8 cellular contexts compared by ENCODE assay signal in the genomic region with DNA sequence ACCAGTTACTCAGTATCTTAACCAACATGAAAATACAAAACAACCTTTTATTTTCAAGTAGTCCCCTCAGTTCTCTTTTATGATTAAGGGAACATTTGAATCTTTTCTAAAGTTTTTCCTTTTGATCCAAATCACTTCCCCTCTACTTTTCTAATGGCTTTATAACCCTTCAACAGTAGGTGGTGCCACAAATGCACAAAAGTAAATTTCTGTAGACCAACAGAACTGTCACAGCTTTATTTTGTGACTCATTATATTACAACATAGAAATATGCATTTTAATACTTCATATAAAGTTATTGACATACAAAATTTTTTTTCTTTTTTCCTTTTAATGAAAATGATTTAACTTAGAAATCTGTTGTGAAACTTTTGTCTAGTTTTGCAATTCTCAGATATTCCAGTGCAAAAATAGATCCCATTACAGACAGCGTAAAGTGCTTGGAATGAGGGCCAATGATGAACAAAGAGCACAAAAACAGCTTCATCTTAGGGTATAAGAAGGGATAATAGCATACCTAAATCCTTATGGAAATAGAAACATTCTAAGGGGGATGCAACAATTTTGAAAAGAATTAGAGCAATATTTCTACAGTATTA. TPM values are rescaled to one million over a fixed set of nuclear protein-coding genes. Genes with fewer than 3 reads are reported as not detected.
DNase-seq lines count a peak whose midpoint lies in the region; ATAC-seq and TF ChIP-seq lines count a peak whose summit lies in the region.

No MANE protein-coding gene starts in this region.

- H4K20me1 ChIP-seq in BLaER1 treated with 17β-estradiol and CSF1 and Interleukin-3, amounts not matched to agents 10 nM and 100 nM, result peaks cover 0 to 98% (median 34%) of the 10 kb centered on the region in 11 experiments; a peak in 19 of 22 replicates
- H4K20me1 ChIP-seq in osteoblast (ENCODE audit: insufficient read depth, low read length), result no peaks in the 10 kb centered on the region

- DNase-seq in NCI-H1105 treated with DMSO at 0.1 percent for 48 hours (lab: John Stamatoyannopoulos, UW) (peak; percentile 18), cerebellar cortex (ENCODE audit: low spot score) (peak; percentile 22), osteoblast (ENCODE audit: insufficient read length, low spot score, missing footprints) (peak; percentile 78), activated T-cell treated with anti-CD3 and anti-CD28 coated beads for 4 hours (no peak), posterior cingulate gyrus (no peak)

- H3K27me3 Mint-ChIP-seq in activated T-helper 17 cell treated with anti-CD3 and anti-CD28 coated beads, Interleukin-2, amount 50 U/mL, for 72 hours, result no peaks in the 10 kb centered on the region

- H3K27ac ChIP-seq in BLaER1 treated with 17β-estradiol and CSF1 and Interleukin-3, amounts not matched to agents 10 nM and 100 nM, result peak overlapping the region; percentile 3 to 93 (median 49); a peak in 17 of 22 replicates
- no peak overlapping the region for H3K27ac ChIP-seq in osteoblast (ENCODE audit: low read depth, low read length)

- peak; percentile 33 for ATAC-seq in GM19463 (IDR thresholded peaks at IDR 0.05; ENCODE audit: unreplicated experiment)
- ATAC-seq in activated T-helper 17 cell treated with anti-CD3 and anti-CD28 coated beads, Interleukin-2, amount 50 U/mL, for 72 hours (replicated peaks), result no peak

- peak overlapping the region in 10 of 11 experiments; percentile 16 to 94 (median 58); a peak in 15 of 22 replicates for H3K4me2 ChIP-seq in BLaER1 treated with 17β-estradiol and CSF1 and Interleukin-3, amounts not matched to agents 10 nM and 100 nM
- no peak overlapping the region for H3K4me2 ChIP-seq in osteoblast (ENCODE audit: insufficient read depth, low read length)

- peaks cover 52 to 100% (median 79%) of the 10 kb centered on the region in 10 experiments for H3K4me1 ChIP-seq in BLaER1 treated with 17β-estradiol and CSF1 and Interleukin-3, amounts not matched to agents 10 nM and 100 nM
- H3K4me1 ChIP-seq in osteoblast (ENCODE audit: insufficient read depth, low read length), result peaks cover 10% of the 10 kb centered on the region

- H2AFZ ChIP-seq in osteoblast (ENCODE audit: low read length), result no peak overlapping the region

- H3K79me2 ChIP-seq in osteoblast (ENCODE audit: insufficient read depth, low read length), result no peaks in the 10 kb centered on the region

- H3K9ac ChIP-seq in BLaER1 treated with 17β-estradiol and CSF1 and Interleukin-3, amounts not matched to agents 10 nM and 100 nM, result peak overlapping the region in 7 of 11 experiments; percentile 20 to 48 (median 30); a peak in 7 of 22 replicates

- intact Hi-C loops in posterior cingulate gyrus (cut with DNase I), result loop anchor here (2.0 to 10.0 kb wide), 2 partner anchors 376 to 634 kb away; no protein-coding TSS in a partner anchor

- peaks cover 22% of the 10 kb centered on the region for H3K36me3 Mint-ChIP-seq in activated T-helper 17 cell treated with anti-CD3 and anti-CD28 coated beads, Interleukin-2, amount 50 U/mL, for 72 hours (ENCODE audit: low read depth)

- H3K9me3 ChIP-seq in BLaER1 treated with 17β-estradiol and CSF1 and Interleukin-3, amounts not matched to agents 10 nM and 100 nM (replicated peaks in 1 of 11), result no peaks in the 10 kb centered on the region
- H3K9me3 ChIP-seq in osteoblast (ENCODE audit: low read depth, low read length), result no peaks in the 10 kb centered on the region

- no peak overlapping the region for H3K4me3 ChIP-seq in BLaER1 treated with 17β-estradiol and CSF1 and Interleukin-3, amounts not matched to agents 10 nM and 100 nM
- H3K4me3 ChIP-seq in osteoblast (ENCODE audit: insufficient read depth, low read length), result no peak overlapping the region

- H3K27me3 ChIP-seq in BLaER1 treated with 17β-estradiol and CSF1 and Interleukin-3, amounts not matched to agents 10 nM and 100 nM, result no peaks in the 10 kb centered on the region
- no peaks in the 10 kb centered on the region for H3K27me3 ChIP-seq in osteoblast (ENCODE audit: insufficient read depth, low read length)

- peak; percentile 68 for TF ChIP-seq CTCF in osteoblast (IDR thresholded peaks at IDR 0.05; ENCODE audit: extremely low read depth, low read depth, low read length)

- no peak overlapping the region for H3K4me3 Mint-ChIP-seq in activated T-helper 17 cell treated with anti-CD3 and anti-CD28 coated beads, Interleukin-2, amount 50 U/mL, for 72 hours

- no peak overlapping the region for H3K27ac Mint-ChIP-seq in activated T-helper 17 cell treated with anti-CD3 and anti-CD28 coated beads, Interleukin-2, amount 50 U/mL, for 72 hours

- peaks cover 62 to 91% (median 78%) of the 10 kb centered on the region in 11 experiments for H3K36me3 ChIP-seq in BLaER1 treated with 17β-estradiol and CSF1 and Interleukin-3, amounts not matched to agents 10 nM and 100 nM
- H3K36me3 ChIP-seq in osteoblast (ENCODE audit: insufficient read depth, low read length), result peaks cover 15% of the 10 kb centered on the region

- no peaks in the 10 kb centered on the region for H3K4me1 Mint-ChIP-seq in activated T-helper 17 cell treated with anti-CD3 and anti-CD28 coated beads, Interleukin-2, amount 50 U/mL, for 72 hours

- no peaks in the 10 kb centered on the region for H3K9me3 Mint-ChIP-seq in activated T-helper 17 cell treated with anti-CD3 and anti-CD28 coated beads, Interleukin-2, amount 50 U/mL, for 72 hours

RNA-seq across cellular contexts. Expression of gene NIPSNAP3B, which starts 17.0 kb away (rescaled TPM):
- 2.1 and 2.5 TPM in 2 replicates for total RNA-seq in osteoblast
- total RNA-seq in activated T-helper 17 cell treated with anti-CD3 and anti-CD28 coated beads, Interleukin-2, amount 50 U/mL, for 72 hours, result 1 to 10 TPM in 1 of 2 donors, under 1 TPM in 1; 0.48 to 1.6 TPM

RNA-seq across cellular contexts. Expression of gene NIPSNAP3A, which starts 33.4 kb away (rescaled TPM):
- total RNA-seq in osteoblast, result 42.7 and 43.9 TPM in 2 replicates
- 10 to 100 TPM in 1 of 2 donors, 1 to 10 TPM in 1; 7.1 to 10.3 TPM for total RNA-seq in activated T-helper 17 cell treated with anti-CD3 and anti-CD28 coated beads, Interleukin-2, amount 50 U/mL, for 72 hours

Comparison
In these comparisons a context has a peak if more than half of its experiments do, and no peak if none do; other contexts are left out.
1. DNase-seq: peak in NCI-H1105 treated with DMSO at 0.1 percent for 48 hours (single experiment), cerebellar cortex (single experiment) and osteoblast (single experiment); none in activated T-cell treated with anti-CD3 and anti-CD28 coated beads for 4 hours (single experiment) and posterior cingulate gyrus (0 of 10).